In genomic region chr1:86915737-86916235, GRCh38 we compare ENCODE assay signal across 9 cellular contexts. TPM values are rescaled to one million over a fixed set of nuclear protein-coding genes. Genes with fewer than 3 reads are reported as not detected.
A peak's percentile ranks its signal among the peaks of the same experiment; 100 is the strongest.
DNase-seq lines count a peak whose midpoint lies in the region; TF ChIP-seq lines count a peak whose summit lies in the region.
"Had no signal": no experiment of that assay in that cellular context is flagged by ENCODE, and none has a peak within 500 bp of the region (broad histone marks: within the 10 kb centered on the region; RNA-seq: fewer than 3 reads in every experiment).

No MANE protein-coding gene starts in this region.

- CTCF ChIA-PET in activated CD4-positive, alpha-beta memory T cell treated with anti-CD3 and anti-CD28 coated beads for 36 hours (lab: Charles Lee), result interaction anchor here (1.4 to 6.2 kb wide), 3 partner anchors 82 to 211 kb away, joined by 6 to 37 read pairs (median 27); partner anchors contain the start of gene SH3GLB1

- H3K4me1 ChIP-seq in iPS-20b (ENCODE audit: insufficient read depth, low read length), result peaks cover 8% of the 10 kb centered on the region
- peaks cover 14% of the 10 kb centered on the region for H3K4me1 ChIP-seq in testis

- WGBS in testis, 2 donors, result 1% methylated on average over 14 of the region's 14 CpGs

- peak overlapping the region; percentile 92 for H3K27ac ChIP-seq in VCaP
- H3K27ac ChIP-seq in iPS-20b (ENCODE audit: low read length), result peak overlapping the region; percentile 94
- peak overlapping the region; percentile 94 to 95 for H3K27ac ChIP-seq in testis

- H3K4me3 Mint-ChIP-seq in activated CD4-positive, alpha-beta memory T cell treated with anti-CD3 and anti-CD28 coated beads for 36 hours, result no peak overlapping the region
- H3K4me3 Mint-ChIP-seq: stimulated activated naive CD8-positive, alpha-beta T cell treated with anti-CD3 and anti-CD28 coated beads, Interleukin-15, Interleukin-2, amounts not matched to agents 100 ng/mL and 50 ng/mL, for 24 hours had no signal

- no peak for TF ChIP-seq CTCF in VCaP (conservative IDR thresholded peaks at IDR 0.05)
- TF ChIP-seq CTCF in testis (IDR thresholded peaks at IDR 0.05), result no peak

- H3K4me1 Mint-ChIP-seq in activated CD4-positive, alpha-beta memory T cell treated with anti-CD3 and anti-CD28 coated beads for 36 hours (ENCODE audit: low read depth), result peaks cover 26% of the 10 kb centered on the region

- H3K9me3 ChIP-seq in iPS-20b (ENCODE audit: insufficient read depth, low read depth, low read length), result no peaks in the 10 kb centered on the region
- H3K9me3 ChIP-seq in testis, result no peaks in the 10 kb centered on the region

- H3K36me3 ChIP-seq in iPS-20b (ENCODE audit: insufficient read depth, low read depth, low read length) (peaks cover 8% of the 10 kb centered on the region; the same call in 1 of the 2 replicates), testis (ENCODE audit: low read depth, missing control alignments) (no peaks in the 10 kb centered on the region)

- no peak overlapping the region for H3K27ac Mint-ChIP-seq in activated CD4-positive, alpha-beta memory T cell treated with anti-CD3 and anti-CD28 coated beads for 36 hours
- H3K27ac Mint-ChIP-seq: stimulated activated naive CD8-positive, alpha-beta T cell treated with anti-CD3 and anti-CD28 coated beads, Interleukin-15, Interleukin-2, amounts not matched to agents 100 ng/mL and 50 ng/mL, for 24 hours had no signal

- peak; percentile 11 for DNase-seq in NCI-H2029 (lab: John Stamatoyannopoulos, UW)
- DNase-seq in NCI-H2029 treated with DMSO at 0.1 percent for 48 hours (lab: John Stamatoyannopoulos, UW), result no peak
- no peak for DNase-seq in testis
- DNase-seq in activated CD4-positive, alpha-beta memory T cell treated with anti-CD3 and anti-CD28 coated beads for 36 hours, result no peak
- DNase-seq in iPS-NIHi7 (ENCODE audit: extremely low spot score), result no peak
- DNase-seq in anterior cingulate cortex (lab: John Stamatoyannopoulos, UW), result no peak

- intact Hi-C loops in testis (cut with DNase I; ENCODE audit: low total_unique reads), result no loop called here
- intact Hi-C loops in activated CD4-positive, alpha-beta memory T cell treated with anti-CD3 and anti-CD28 coated beads for 36 hours (cut with micrococcal nuclease), result loop anchor here (2.0 to 5.0 kb wide), 4 partner anchors 49 to 1975 kb away; partner anchors contain the start of genes GTF2B and ZNHIT6

- peak overlapping the region; percentile 95; the same call in 1 of the 2 replicates for H3K9ac ChIP-seq in iPS-20b (ENCODE audit: low read depth, low read length)

- peak overlapping the region; percentile 93 for H3K4me3 ChIP-seq in iPS-20b (ENCODE audit: low read length)
- H3K4me3 ChIP-seq in testis, result peak overlapping the region; percentile 89 to 92

- H3K27me3 Mint-ChIP-seq in activated CD4-positive, alpha-beta memory T cell treated with anti-CD3 and anti-CD28 coated beads for 36 hours, result no peaks in the 10 kb centered on the region
- H3K27me3 Mint-ChIP-seq: stimulated activated naive CD8-positive, alpha-beta T cell treated with anti-CD3 and anti-CD28 coated beads, Interleukin-15, Interleukin-2, amounts not matched to agents 100 ng/mL and 50 ng/mL, for 24 hours had no signal

- POLR2A ChIA-PET in activated CD4-positive, alpha-beta memory T cell treated with anti-CD3 and anti-CD28 coated beads for 36 hours (lab: Charles Lee), result interaction anchor here (0.8 to 2.3 kb wide), 6 partner anchors 18 to 211 kb away, joined by 3 to 20 read pairs (median 4); partner anchors contain the start of gene SH3GLB1

- H3K9me3 Mint-ChIP-seq in activated CD4-positive, alpha-beta memory T cell treated with anti-CD3 and anti-CD28 coated beads for 36 hours, result no peaks in the 10 kb centered on the region

- no peak for TF ChIP-seq POLR2A in testis (IDR thresholded peaks at IDR 0.05)

- H3K27me3 ChIP-seq in iPS-20b (ENCODE audit: insufficient read depth, low read length) (no peaks in the 10 kb centered on the region), testis (no peaks in the 10 kb centered on the region)

- H3K36me3 Mint-ChIP-seq in activated CD4-positive, alpha-beta memory T cell treated with anti-CD3 and anti-CD28 coated beads for 36 hours, result peaks cover 7% of the 10 kb centered on the region

RNA-seq across cellular contexts. Expression of gene HS2ST1, which starts 1.4 kb away (rescaled TPM):
- total RNA-seq in testis, result 10 to 100 TPM; 12.8 to 22.4 TPM
- 21.1 TPM for polyA plus RNA-seq in testis (ENCODE audit: insufficient read depth, low read depth, low replicate concordance)
- 10 to 100 TPM; 16.4 to 16.5 TPM for total RNA-seq in activated CD4-positive, alpha-beta memory T cell treated with anti-CD3 and anti-CD28 coated beads for 36 hours

RNA-seq across cellular contexts. Expression of gene SELENOF, which starts 1.9 kb away (rescaled TPM):
- 100 to 1,000 TPM; 106 to 115 TPM for total RNA-seq in testis
- polyA plus RNA-seq in testis (ENCODE audit: insufficient read depth, low read depth, low replicate concordance), result 218 TPM
- total RNA-seq in activated CD4-positive, alpha-beta memory T cell treated with anti-CD3 and anti-CD28 coated beads for 36 hours, result 100 to 1,000 TPM; 127 to 139 TPM
